Comparison of ENCODE assay signal across 1 cellular context in the genomic region with DNA sequence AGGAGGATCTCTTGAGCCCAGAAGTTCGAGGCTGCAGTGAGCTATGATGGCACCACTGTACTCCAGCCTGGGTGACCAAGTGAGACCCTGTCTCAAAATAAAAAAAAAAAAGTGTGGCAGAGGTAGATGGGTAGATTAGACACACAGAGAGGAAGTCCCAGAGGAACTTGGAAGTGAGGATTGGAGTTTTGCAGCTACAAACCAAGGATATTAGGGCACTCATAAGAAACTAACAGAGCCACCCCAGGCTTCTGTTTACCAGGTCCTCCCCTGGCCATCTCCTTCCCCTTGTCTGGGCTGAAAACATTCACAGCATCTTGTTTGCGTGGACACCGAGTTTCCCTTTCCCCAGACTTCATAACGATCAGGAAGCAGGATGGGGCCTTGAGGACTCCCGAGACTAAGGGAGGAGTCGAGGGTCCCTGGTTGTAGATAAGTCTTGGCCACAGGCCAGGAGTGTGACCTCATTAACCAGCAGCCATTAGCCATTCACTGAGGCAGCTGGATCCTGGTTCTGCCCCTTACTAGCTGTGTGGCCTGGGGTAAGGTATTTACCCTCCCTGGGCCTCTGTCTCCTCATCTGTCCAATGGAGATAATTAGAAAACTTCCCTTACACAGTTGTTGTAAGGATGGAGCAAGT.
TF ChIP-seq lines count a peak whose summit lies in the region.

No MANE protein-coding gene starts in this region.

TF ChIP-seq in K562, 482 proteins besides CTCF, POLR2A, EP300 and RAD21 (continues in another document):
- peak; percentile 83; the same call in 1 of the 2 replicates for TF ChIP-seq ZNF589 (CRISPR knock-in tag; IDR thresholded peaks at IDR 0.05; ENCODE audit: low read depth)
- no peak for TF ChIP-seq NFXL1 (CRISPR knock-in tag; IDR thresholded peaks at IDR 0.05)
- TF ChIP-seq CREB1 (IDR thresholded peaks at IDR 0.05) = no peak
- TF ChIP-seq CREB1 (CRISPR knock-in tag; IDR thresholded peaks at IDR 0.05) = 0 out of 2 replicates have a peak, but pooled peaks have one; percentile 29
- TF ChIP-seq ZNF263 (CRISPR knock-in tag; IDR thresholded peaks at IDR 0.05; ENCODE audit: borderline replicate concordance) = peak; percentile 49; the same call in 1 of the 2 replicates
- TF ChIP-seq DPF2 (IDR thresholded peaks at IDR 0.05) = peak; percentile 31; the same call in 1 of the 2 replicates
- TF ChIP-seq ATF1 (CRISPR knock-in tag; IDR thresholded peaks at IDR 0.05) = no peak
- TF ChIP-seq ATF1 (tag; IDR thresholded peaks at IDR 0.05) = 0 out of 2 replicates have a peak, but pooled peaks have one; percentile 19
- peak in 2 of 3 experiments; percentile 13 to 67 for TF ChIP-seq YY1 (IDR thresholded peaks at IDR 0.05; ENCODE audit: borderline replicate concordance in 1 of 3, control insufficient read depth in 1 of 3, extremely low read depth in 1 of 3, insufficient read depth in 3 of 3, insufficient read length in 1 of 3, insufficient replicate concordance in 2 of 3, low read depth in 1 of 3, low read length in 2 of 3)
- peak; percentile 98 for TF ChIP-seq NFIC (IDR thresholded peaks at IDR 0.05)
- TF ChIP-seq, protein P1, sequence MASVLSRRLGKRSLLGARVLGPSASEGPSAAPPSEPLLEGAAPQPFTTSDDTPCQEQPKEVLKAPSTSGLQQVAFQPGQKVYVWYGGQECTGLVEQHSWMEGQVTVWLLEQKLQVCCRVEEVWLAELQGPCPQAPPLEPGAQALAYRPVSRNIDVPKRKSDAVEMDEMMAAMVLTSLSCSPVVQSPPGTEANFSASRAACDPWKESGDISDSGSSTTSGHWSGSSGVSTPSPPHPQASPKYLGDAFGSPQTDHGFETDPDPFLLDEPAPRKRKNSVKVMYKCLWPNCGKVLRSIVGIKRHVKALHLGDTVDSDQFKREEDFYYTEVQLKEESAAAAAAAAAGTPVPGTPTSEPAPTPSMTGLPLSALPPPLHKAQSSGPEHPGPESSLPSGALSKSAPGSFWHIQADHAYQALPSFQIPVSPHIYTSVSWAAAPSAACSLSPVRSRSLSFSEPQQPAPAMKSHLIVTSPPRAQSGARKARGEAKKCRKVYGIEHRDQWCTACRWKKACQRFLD (CRISPR knock-in tag; IDR thresholded peaks at IDR 0.05) = 0 out of 2 replicates have a peak, but pooled peaks have one; percentile 48
- no peak for TF ChIP-seq NR2C1 (IDR thresholded peaks at IDR 0.05)
- TF ChIP-seq NR2C1 (tag; IDR thresholded peaks at IDR 0.05) = peak; percentile 26; the same call in 1 of the 2 replicates
- TF ChIP-seq, protein P2, sequence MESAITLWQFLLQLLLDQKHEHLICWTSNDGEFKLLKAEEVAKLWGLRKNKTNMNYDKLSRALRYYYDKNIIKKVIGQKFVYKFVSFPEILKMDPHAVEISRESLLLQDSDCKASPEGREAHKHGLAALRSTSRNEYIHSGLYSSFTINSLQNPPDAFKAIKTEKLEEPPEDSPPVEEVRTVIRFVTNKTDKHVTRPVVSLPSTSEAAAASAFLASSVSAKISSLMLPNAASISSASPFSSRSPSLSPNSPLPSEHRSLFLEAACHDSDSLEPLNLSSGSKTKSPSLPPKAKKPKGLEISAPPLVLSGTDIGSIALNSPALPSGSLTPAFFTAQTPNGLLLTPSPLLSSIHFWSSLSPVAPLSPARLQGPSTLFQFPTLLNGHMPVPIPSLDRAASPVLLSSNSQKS (CRISPR knock-in tag; IDR thresholded peaks at IDR 0.05) = no peak
- peak; percentile 89 for TF ChIP-seq ATF7 (IDR thresholded peaks at IDR 0.05)
- no peak for TF ChIP-seq ZNF584 (CRISPR knock-in tag; IDR thresholded peaks at IDR 0.05; ENCODE audit: low read depth)
- TF ChIP-seq CREB3 (tag; conservative IDR thresholded peaks at IDR 0.05; ENCODE audit: low read depth) = 0 out of 2 replicates have a peak, but pooled peaks have one; percentile 15
- peak; percentile 53; the same call in 1 of the 2 replicates for TF ChIP-seq ZBTB7A (IDR thresholded peaks at IDR 0.05; ENCODE audit: borderline replicate concordance, control insufficient read depth, low read depth, low read length)
- peak; percentile 28; the same call in 1 of the 2 replicates for TF ChIP-seq ARID1B (IDR thresholded peaks at IDR 0.05)
- no peak for TF ChIP-seq ARID2 (IDR thresholded peaks at IDR 0.05)
- TF ChIP-seq BCOR (IDR thresholded peaks at IDR 0.05) = peak; percentile 49; the same call in 1 of the 2 replicates
- TF ChIP-seq, protein P3, sequence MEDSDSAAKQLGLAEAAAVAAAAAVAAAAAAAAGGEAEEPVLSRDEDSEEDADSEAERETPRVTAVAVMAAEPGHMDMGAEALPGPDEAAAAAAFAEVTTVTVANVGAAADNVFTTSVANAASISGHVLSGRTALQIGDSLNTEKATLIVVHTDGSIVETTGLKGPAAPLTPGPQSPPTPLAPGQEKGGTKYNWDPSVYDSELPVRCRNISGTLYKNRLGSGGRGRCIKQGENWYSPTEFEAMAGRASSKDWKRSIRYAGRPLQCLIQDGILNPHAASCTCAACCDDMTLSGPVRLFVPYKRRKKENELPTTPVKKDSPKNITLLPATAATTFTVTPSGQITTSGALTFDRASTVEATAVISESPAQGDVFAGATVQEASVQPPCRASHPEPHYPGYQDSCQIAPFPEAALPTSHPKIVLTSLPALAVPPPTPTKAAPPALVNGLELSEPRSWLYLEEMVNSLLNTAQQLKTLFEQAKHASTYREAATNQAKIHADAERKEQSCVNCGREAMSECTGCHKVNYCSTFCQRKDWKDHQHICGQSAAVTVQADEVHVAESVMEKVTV (CRISPR knock-in tag; IDR thresholded peaks at IDR 0.05) = no peak
- TF ChIP-seq JUND (IDR thresholded peaks at IDR 0.05; ENCODE audit: borderline replicate concordance, low read depth, low read length) = peak; percentile 72
- peak; percentile 51; the same call in 2 of the 3 replicates for TF ChIP-seq JUND (tag; IDR thresholded peaks at IDR 0.05; ENCODE audit: borderline replicate concordance, low read depth, low read length)
- peak in 1 of 2 experiments; percentile 28; a peak in 1 of 4 replicates for TF ChIP-seq RCOR1 (IDR thresholded peaks at IDR 0.05; ENCODE audit: borderline replicate concordance in 1 of 2, low read depth in 2 of 2, low read length in 2 of 2)
- no peak for TF ChIP-seq CBX3 (IDR thresholded peaks at IDR 0.05; ENCODE audit: borderline replicate concordance in 1 of 2, low read length in 2 of 2)
- TF ChIP-seq SPI1 (IDR thresholded peaks at IDR 0.05; ENCODE audit: borderline replicate concordance, low read depth, low read length) = peak; percentile 67; the same call in 1 of the 2 replicates
- peak; percentile 65 for TF ChIP-seq SMAD1 (IDR thresholded peaks at IDR 0.05; ENCODE audit: low read depth, low read length, partially characterized antibody)
- TF ChIP-seq MGA (IDR thresholded peaks at IDR 0.05) = no peak
- no peak for TF ChIP-seq KDM1A (IDR thresholded peaks at IDR 0.05)
- TF ChIP-seq, protein P4, sequence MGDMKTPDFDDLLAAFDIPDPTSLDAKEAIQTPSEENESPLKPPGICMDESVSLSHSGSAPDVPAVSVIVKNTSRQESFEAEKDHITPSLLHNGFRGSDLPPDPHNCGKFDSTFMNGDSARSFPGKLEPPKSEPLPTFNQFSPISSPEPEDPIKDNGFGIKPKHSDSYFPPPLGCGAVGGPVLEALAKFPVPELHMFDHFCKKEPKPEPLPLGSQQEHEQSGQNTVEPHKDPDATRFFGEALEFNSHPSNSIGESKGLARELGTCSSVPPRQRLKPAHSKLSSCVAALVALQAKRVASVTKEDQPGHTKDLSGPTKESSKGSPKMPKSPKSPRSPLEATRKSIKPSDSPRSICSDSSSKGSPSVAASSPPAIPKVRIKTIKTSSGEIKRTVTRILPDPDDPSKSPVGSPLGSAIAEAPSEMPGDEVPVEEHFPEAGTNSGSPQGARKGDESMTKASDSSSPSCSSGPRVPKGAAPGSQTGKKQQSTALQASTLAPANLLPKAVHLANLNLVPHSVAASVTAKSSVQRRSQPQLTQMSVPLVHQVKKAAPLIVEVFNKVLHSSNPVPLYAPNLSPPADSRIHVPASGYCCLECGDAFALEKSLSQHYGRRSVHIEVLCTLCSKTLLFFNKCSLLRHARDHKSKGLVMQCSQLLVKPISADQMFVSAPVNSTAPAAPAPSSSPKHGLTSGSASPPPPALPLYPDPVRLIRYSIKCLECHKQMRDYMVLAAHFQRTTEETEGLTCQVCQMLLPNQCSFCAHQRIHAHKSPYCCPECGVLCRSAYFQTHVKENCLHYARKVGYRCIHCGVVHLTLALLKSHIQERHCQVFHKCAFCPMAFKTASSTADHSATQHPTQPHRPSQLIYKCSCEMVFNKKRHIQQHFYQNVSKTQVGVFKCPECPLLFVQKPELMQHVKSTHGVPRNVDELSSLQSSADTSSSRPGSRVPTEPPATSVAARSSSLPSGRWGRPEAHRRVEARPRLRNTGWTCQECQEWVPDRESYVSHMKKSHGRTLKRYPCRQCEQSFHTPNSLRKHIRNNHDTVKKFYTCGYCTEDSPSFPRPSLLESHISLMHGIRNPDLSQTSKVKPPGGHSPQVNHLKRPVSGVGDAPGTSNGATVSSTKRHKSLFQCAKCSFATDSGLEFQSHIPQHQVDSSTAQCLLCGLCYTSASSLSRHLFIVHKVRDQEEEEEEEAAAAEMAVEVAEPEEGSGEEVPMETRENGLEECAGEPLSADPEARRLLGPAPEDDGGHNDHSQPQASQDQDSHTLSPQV (IDR thresholded peaks at IDR 0.05) = peak; percentile 69
- TF ChIP-seq, protein P5, sequence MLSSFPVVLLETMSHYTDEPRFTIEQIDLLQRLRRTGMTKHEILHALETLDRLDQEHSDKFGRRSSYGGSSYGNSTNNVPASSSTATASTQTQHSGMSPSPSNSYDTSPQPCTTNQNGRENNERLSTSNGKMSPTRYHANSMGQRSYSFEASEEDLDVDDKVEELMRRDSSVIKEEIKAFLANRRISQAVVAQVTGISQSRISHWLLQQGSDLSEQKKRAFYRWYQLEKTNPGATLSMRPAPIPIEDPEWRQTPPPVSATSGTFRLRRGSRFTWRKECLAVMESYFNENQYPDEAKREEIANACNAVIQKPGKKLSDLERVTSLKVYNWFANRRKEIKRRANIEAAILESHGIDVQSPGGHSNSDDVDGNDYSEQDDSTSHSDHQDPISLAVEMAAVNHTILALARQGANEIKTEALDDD (IDR thresholded peaks at IDR 0.05) = peak; percentile 75
